14 cellular contexts compared by ENCODE assay signal in genomic region chr2:240996161-240996833, GRCh38. TPM values are rescaled to one million over a fixed set of nuclear protein-coding genes. Genes with fewer than 3 reads are reported as not detected.
DNase-seq lines count a peak whose midpoint lies in the region; ATAC-seq and TF ChIP-seq lines count a peak whose summit lies in the region.
"Had no signal": no experiment of that assay in that cellular context is flagged by ENCODE, and none has a peak within 500 bp of the region (broad histone marks: within the 10 kb centered on the region; RNA-seq: fewer than 3 reads in every experiment).

No MANE protein-coding gene starts in this region.

- H3K27me3 ChIP-seq in esophagus squamous epithelium (peaks cover 0 to 26% (median 0%) of the 10 kb centered on the region in 4 donors), psoas muscle (ENCODE audit: insufficient read depth in 3 of 3, low read length in 2 of 3) (no peaks in the 10 kb centered on the region)
- H3K27me3 ChIP-seq: ovary had no signal

- H3K36me3 ChIP-seq in esophagus squamous epithelium (no peaks in the 10 kb centered on the region), psoas muscle (ENCODE audit: insufficient read depth in 1 of 2, low read depth in 1 of 2) (peaks cover 0 to 8% of the 10 kb centered on the region in 2 donors)
- H3K36me3 ChIP-seq: ovary, transverse colon had no signal

- 84 to 93% methylated on average over 3 to 7 of the region's 19 CpGs for WGBS in esophagus squamous epithelium, 2 donors
- 75 to 82% (median 78%) methylated on average over 19 of the region's 19 CpGs for WGBS in psoas muscle, 3 donors

- no peak overlapping the region for H3K4me3 Mint-ChIP-seq in stimulated activated naive CD8-positive, alpha-beta T cell treated with anti-CD3 and anti-CD28 coated beads, Interleukin-15, amount 100 ng/mL, for 72 hours

- H3K27ac ChIP-seq in esophagus squamous epithelium (peak overlapping the region in 3 of 4 donors; percentile 80 to 91 (median 89)), psoas muscle (peak overlapping the region; percentile 98)

- H3K4me3 ChIP-seq in esophagus squamous epithelium (no peak overlapping the region), psoas muscle (no peak overlapping the region)
- H3K4me3 ChIP-seq: ovary, transverse colon had no signal

- H3K4me1 Mint-ChIP-seq in stimulated activated naive CD8-positive, alpha-beta T cell treated with anti-CD3 and anti-CD28 coated beads, Interleukin-15, amount 100 ng/mL, for 72 hours: peaks cover 40% of the 10 kb centered on the region

- no peak for ATAC-seq in stimulated activated naive CD8-positive, alpha-beta T cell treated with anti-CD3 and anti-CD28 coated beads, Interleukin-15, Interleukin-2, amounts not matched to agents 100 U/mL and 50 U/mL, for 24 hours
- no peak for ATAC-seq in stimulated activated naive CD8-positive, alpha-beta T cell treated with anti-CD3 and anti-CD28 coated beads, Interleukin-15, amount 100 ng/mL, for 72 hours
- no peak for ATAC-seq in psoas muscle
- no peak for ATAC-seq in HG03469 (IDR thresholded peaks at IDR 0.05; ENCODE audit: unreplicated experiment)
- no peak for ATAC-seq in GM19463 (IDR thresholded peaks at IDR 0.05; ENCODE audit: unreplicated experiment)
- no peak for ATAC-seq in GM18519 (IDR thresholded peaks at IDR 0.05; ENCODE audit: low FRiP score, unreplicated experiment)
- ATAC-seq in HG03108 (IDR thresholded peaks at IDR 0.05; ENCODE audit: unreplicated experiment): no peak

- no peak overlapping the region for H3K27ac Mint-ChIP-seq in stimulated activated naive CD8-positive, alpha-beta T cell treated with anti-CD3 and anti-CD28 coated beads, Interleukin-15, amount 100 ng/mL, for 72 hours

- H3K4me1 ChIP-seq in esophagus squamous epithelium (peaks cover 19 to 87% (median 50%) of the 10 kb centered on the region in 3 donors), psoas muscle (peaks cover 62% of the 10 kb centered on the region)

- no peak for TF ChIP-seq CTCF in esophagus squamous epithelium (IDR thresholded peaks at IDR 0.05)
- no peak for TF ChIP-seq CTCF in psoas muscle (IDR thresholded peaks at IDR 0.05)

- intact Hi-C loops in esophagus squamous epithelium (cut with DNase I) (no loop called here), psoas muscle (cut with DNase I) (loop anchor here in 1 of 2 donors (10.0 kb wide), 1 partner anchor 411 kb away; the partner anchor contains the start of gene CAPN10)

- TF ChIP-seq POLR2A in esophagus squamous epithelium (IDR thresholded peaks at IDR 0.05): no peak

- DNase-seq in stimulated activated naive CD8-positive, alpha-beta T cell treated with anti-CD3 and anti-CD28 coated beads, Interleukin-15, Interleukin-2, amounts not matched to agents 100 U/mL and 50 U/mL, for 24 hours: peak; percentile 2
- no peak for DNase-seq in stimulated activated naive CD8-positive, alpha-beta T cell treated with anti-CD3 and anti-CD28 coated beads, Interleukin-15, amount 100 ng/mL, for 72 hours
- DNase-seq in esophagus squamous epithelium (lab: John Stamatoyannopoulos, UW) (no peak), psoas muscle (peak; percentile 27 to 53)
- DNase-seq: activated gamma-delta T cell treated with Interleukin-2 at 50 U/mL for 16 hours, MM.1S, NCI-H187 treated with DMSO at 0.1 percent for 48 hours, NCI-H510A had no signal

- peaks cover 9% of the 10 kb centered on the region for H3K27me3 Mint-ChIP-seq in stimulated activated naive CD8-positive, alpha-beta T cell treated with anti-CD3 and anti-CD28 coated beads, Interleukin-15, amount 100 ng/mL, for 72 hours

- H3K9me3 Mint-ChIP-seq in stimulated activated naive CD8-positive, alpha-beta T cell treated with anti-CD3 and anti-CD28 coated beads, Interleukin-15, amount 100 ng/mL, for 72 hours: no peaks in the 10 kb centered on the region

- no peaks in the 10 kb centered on the region for H3K9me3 ChIP-seq in esophagus squamous epithelium
- no peaks in the 10 kb centered on the region for H3K9me3 ChIP-seq in psoas muscle
- H3K9me3 ChIP-seq: ovary, transverse colon had no signal

RNA-seq across cellular contexts. Expression of gene SNED1, which starts 2.1 kb away (rescaled TPM):
- total RNA-seq in esophagus squamous epithelium: 10 to 100 TPM in 1 of 4 donors, 1 to 10 TPM in 3; 3.3 to 13.9 (median 4.8) TPM
- total RNA-seq in psoas muscle: 10 to 100 TPM in 2 of 4 donors, 1 to 10 TPM in 2; 8.6 to 36.9 (median 11.1) TPM
- polyA plus RNA-seq in psoas muscle: 1 to 10 TPM; 7.8 to 9.2 (median 9.2) TPM

Comparison
In these comparisons a context has a peak if more than half of its experiments do, and no peak if none do; other contexts are left out.
1. DNase-seq: peak in stimulated activated naive CD8-positive, alpha-beta T cell treated with anti-CD3 and anti-CD28 coated beads, Interleukin-15, Interleukin-2, amounts not matched to agents 100 U/mL and 50 U/mL, for 24 hours (single experiment) and psoas muscle (2 of 2); none in stimulated activated naive CD8-positive, alpha-beta T cell treated with anti-CD3 and anti-CD28 coated beads, Interleukin-15, amount 100 ng/mL, for 72 hours (0 of 2) and esophagus squamous epithelium (single experiment).